22 cellular contexts compared by ENCODE assay signal in genomic region chr4:148235809-148236208, GRCh38.
"Had no signal": no experiment of that assay in that cellular context is flagged by ENCODE, and none has a peak within 500 bp of the region (broad histone marks: within the 10 kb centered on the region; RNA-seq: fewer than 3 reads in every experiment).

No MANE protein-coding gene starts in this region.

- ATAC-seq: effector memory CD8-positive, alpha-beta T cell; esophagus mucosa; gastrocnemius medialis; heart right ventricle; left cardiac atrium; left lung; left ventricle myocardium superior; lower lobe of right lung; mucosa of descending colon had no signal

- H3K27ac ChIP-seq: epithelial cell of prostate, esophagus squamous epithelium, gastrocnemius medialis, heart right ventricle, left lung, lower lobe of right lung had no signal

- DNase-seq: cortex of kidney; effector CD8-positive, alpha-beta T cell; effector memory CD8-positive, alpha-beta T cell; endodermal cell; erythroblast; esophagus squamous epithelium; foreskin fibroblast; foreskin melanocyte; gastrocnemius medialis; glutamatergic neuron; heart right ventricle; hippocampal formation; left cardiac atrium; left lung; left ventricle myocardium superior; lower lobe of right lung; mesenchymal stem cell; mucosa of descending colon had no signal

- H3K4me1 ChIP-seq: esophagus squamous epithelium, left lung had no signal

- H3K27me3 Mint-ChIP-seq: dendritic cell treated with granulocyte-macrophage colony-stimulating factor and Interleukin-4, amounts not matched to agents 40 ng/mL and 50 ng/mL, for 4 days; effector memory CD8-positive, alpha-beta T cell had no signal

- H3K4me3 ChIP-seq: esophagus squamous epithelium, gastrocnemius medialis, heart right ventricle, left lung, lower lobe of right lung, mucosa of descending colon had no signal

- H3K4me1 Mint-ChIP-seq: endodermal cell had no signal

- H3K36me3 ChIP-seq: esophagus squamous epithelium, gastrocnemius medialis, heart right ventricle, left lung, lower lobe of right lung had no signal

- H3K27ac Mint-ChIP-seq: dendritic cell treated with granulocyte-macrophage colony-stimulating factor and Interleukin-4, amounts not matched to agents 40 ng/mL and 50 ng/mL, for 4 days; effector memory CD8-positive, alpha-beta T cell; endodermal cell; mesothelial cell of epicardium had no signal

- H3K9me3 Mint-ChIP-seq: dendritic cell treated with granulocyte-macrophage colony-stimulating factor and Interleukin-4, amounts not matched to agents 40 ng/mL and 50 ng/mL, for 4 days; effector memory CD8-positive, alpha-beta T cell; endodermal cell had no signal

- H3K4me3 Mint-ChIP-seq: dendritic cell treated with granulocyte-macrophage colony-stimulating factor and Interleukin-4, amounts not matched to agents 40 ng/mL and 50 ng/mL, for 4 days; effector memory CD8-positive, alpha-beta T cell; endodermal cell; mesothelial cell of epicardium had no signal

- H3K9me3 ChIP-seq: esophagus squamous epithelium, gastrocnemius medialis, left lung, lower lobe of right lung, mucosa of descending colon had no signal

- H3K27me3 ChIP-seq: esophagus squamous epithelium, gastrocnemius medialis, heart right ventricle, left lung had no signal
